ENCODE assay signal across 29 cellular contexts in the genomic region with DNA sequence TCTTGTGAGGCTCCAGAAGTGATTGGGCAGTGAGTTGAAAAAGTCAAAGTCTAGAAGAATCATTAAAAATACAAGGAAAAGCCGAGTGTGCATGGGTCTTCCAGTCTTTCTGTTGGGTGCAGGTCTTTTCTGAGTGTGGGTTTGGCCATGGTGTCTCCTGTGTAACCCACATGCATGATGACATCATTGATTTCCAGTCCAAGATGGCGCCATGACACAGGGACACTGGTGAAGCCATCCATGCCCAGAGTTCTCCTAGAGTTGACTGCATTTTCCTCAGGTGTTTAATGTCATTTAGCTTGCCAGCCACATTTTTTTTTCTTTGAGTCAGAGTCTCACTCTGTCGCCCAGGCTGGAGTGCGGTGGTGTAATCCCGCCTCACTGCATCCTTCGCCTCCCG. TPM values are rescaled to one million over a fixed set of nuclear protein-coding genes. Genes with fewer than 3 reads are reported as not detected.
DNase-seq lines count a peak whose midpoint lies in the region; ATAC-seq, FAIRE-seq and TF ChIP-seq lines count a peak whose summit lies in the region.
"Had no signal": no experiment of that assay in that cellular context is flagged by ENCODE, and none has a peak within 500 bp of the region (broad histone marks: within the 10 kb centered on the region; RNA-seq: fewer than 3 reads in every experiment).

No MANE protein-coding gene starts in this region.

- TF ChIP-seq POLR2A in HepG2 (IDR thresholded peaks at IDR 0.05; ENCODE audit: insufficient read depth in 1 of 2, low read depth in 2 of 2, low read length in 2 of 2) (no peak), right lobe of liver (IDR thresholded peaks at IDR 0.05) (no peak), endothelial cell of umbilical vein (IDR thresholded peaks at IDR 0.05; ENCODE audit: low read depth, low read length) (no peak)

- CTCF ChIA-PET in HepG2 (lab: Yijun Ruan, JAX; ENCODE audit: low intra/inter-chr PET ratio, low total read pairs) = no interaction called here
- CTCF ChIA-PET in endothelial cell of umbilical vein (lab: Charles Lee) = no interaction called here

- H3K27ac ChIP-seq in HepG2 (ENCODE audit: extremely low read length, insufficient read depth, low read length) = no peak overlapping the region
- no peak overlapping the region for H3K27ac ChIP-seq in right lobe of liver
- H3K27ac ChIP-seq in VCaP = peak overlapping the region; percentile 75; the same call in 1 of the 2 replicates
- H3K27ac ChIP-seq in endothelial cell of umbilical vein (ENCODE audit: insufficient read depth, low read depth, low read length) = no peak overlapping the region
- no peak overlapping the region for H3K27ac ChIP-seq in substantia nigra (ENCODE audit: low read depth, low read length, poor library complexity, severe bottlenecking)
- H3K27ac ChIP-seq: BLaER1 treated with 17β-estradiol and CSF1 and Interleukin-3, amounts not matched to agents 10 nM and 100 nM; GM23248 had no signal

- no peak overlapping the region for H3K27ac Mint-ChIP-seq in stimulated activated naive CD8-positive, alpha-beta T cell treated with anti-CD3 and anti-CD28 coated beads, Interleukin-15, amount 100 ng/mL, for 72 hours
- H3K27ac Mint-ChIP-seq: CD4-positive, alpha-beta memory T cell had no signal

- TF ChIP-seq CTCF in HepG2 (CRISPR knock-in tag; IDR thresholded peaks at IDR 0.05) (no peak), right lobe of liver (IDR thresholded peaks at IDR 0.05) (no peak), VCaP (conservative IDR thresholded peaks at IDR 0.05) (no peak), endothelial cell of umbilical vein (IDR thresholded peaks at IDR 0.05; ENCODE audit: extremely low read depth in 1 of 2, insufficient read depth in 1 of 2, low read depth in 1 of 2, low read length in 2 of 2) (no peak)

- H3K9ac ChIP-seq in HepG2 (ENCODE audit: insufficient read depth, low read depth, low read length) (no peak overlapping the region), endothelial cell of umbilical vein (replicated peaks; ENCODE audit: extremely low read depth, insufficient read depth, low read length) (no peak overlapping the region)
- H3K9ac ChIP-seq: BLaER1 treated with 17β-estradiol and CSF1 and Interleukin-3, amounts not matched to agents 10 nM and 100 nM; GM23248 had no signal

- DNase-seq in HepG2 (ENCODE audit: low spot score) = no peak
- DNase-seq in right lobe of liver = no peak
- no peak for DNase-seq in endothelial cell of umbilical vein (ENCODE audit: low read depth, low spot score)
- DNase-seq in NCI-H226 = no peak
- DNase-seq in stimulated activated naive CD8-positive, alpha-beta T cell treated with anti-CD3 and anti-CD28 coated beads, Interleukin-15, amount 100 ng/mL, for 72 hours = no peak
- DNase-seq in substantia nigra (lab: John Stamatoyannopoulos, UW) = no peak
- DNase-seq in NCI-H69 (lab: John Stamatoyannopoulos, UW) = no peak
- DNase-seq: 8988T; AML-193; Caco-2; CD4-positive, alpha-beta memory T cell; DMS79; GDM1; GM23248; H7; Karpas-422; NCI-H1092 treated with DMSO at 0.1 percent for 48 hours; NCI-H1436 treated with DMSO at 0.1 percent for 48 hours; NCI-H187 treated with DMSO at 0.1 percent for 48 hours; NCI-H2171 treated with DMSO at 0.1 percent for 48 hours; NCI-H446; NCI-H524 treated with DMSO at 0.1 percent for 48 hours; NCI-H82; NK-92 treated with Interleukin-12 subunit alpha and Interleukin-12 subunit beta, amount 100 ng/mL, for 24 hours; PC-3; SHP77 had no signal

- peaks cover 9% of the 10 kb centered on the region for H3K27me3 Mint-ChIP-seq in stimulated activated naive CD8-positive, alpha-beta T cell treated with anti-CD3 and anti-CD28 coated beads, Interleukin-15, amount 100 ng/mL, for 72 hours

- no peak for ATAC-seq in HepG2
- no peak for ATAC-seq in right lobe of liver
- ATAC-seq in stimulated activated naive CD8-positive, alpha-beta T cell treated with anti-CD3 and anti-CD28 coated beads, Interleukin-15, amount 100 ng/mL, for 72 hours = no peak
- ATAC-seq: GM12878, PC-3 had no signal

- FAIRE-seq in HepG2 (lab: Jason Lieb, UNC) (no peak), endothelial cell of umbilical vein (lab: Jason Lieb, UNC) (peak; percentile 43)
- FAIRE-seq: GM12878 had no signal

- H3K4me1 ChIP-seq in HepG2 (ENCODE audit: insufficient read depth, low read length) (peaks cover 97% of the 10 kb centered on the region), right lobe of liver (peaks cover 0 to 26% (median 7%) of the 10 kb centered on the region in 4 donors), endothelial cell of umbilical vein (ENCODE audit: control insufficient read depth, extremely low read depth, insufficient read depth, low read length) (peaks cover 64% of the 10 kb centered on the region)

- peaks cover 20 to 69% of the 10 kb centered on the region in 2 experiments for H3K36me3 ChIP-seq in HepG2 (replicated peaks in 1 of 2; ENCODE audit: control insufficient read depth in 1 of 2, insufficient read depth in 2 of 2, low read length in 2 of 2)
- H3K36me3 ChIP-seq in right lobe of liver = no peaks in the 10 kb centered on the region
- H3K36me3 ChIP-seq in endothelial cell of umbilical vein (ENCODE audit: control insufficient read depth in 2 of 2, extremely low read depth in 1 of 2, insufficient read depth in 2 of 2, low read length in 2 of 2) = peaks cover 0 to 7% of the 10 kb centered on the region in 2 experiments
- H3K36me3 ChIP-seq: BLaER1 treated with 17β-estradiol and CSF1 and Interleukin-3, amounts not matched to agents 10 nM and 100 nM had no signal

- POLR2A ChIA-PET in HepG2 (lab: Yijun Ruan, JAX) = no interaction called here
- POLR2A ChIA-PET in endothelial cell of umbilical vein (lab: Charles Lee) = no interaction called here

- H3K9me1 ChIP-seq in endothelial cell of umbilical vein (replicated peaks; ENCODE audit: control insufficient read depth, extremely low read depth, insufficient read depth, low read length) = no peaks in the 10 kb centered on the region

- no peaks in the 10 kb centered on the region for H3K4me1 Mint-ChIP-seq in stimulated activated naive CD8-positive, alpha-beta T cell treated with anti-CD3 and anti-CD28 coated beads, Interleukin-15, amount 100 ng/mL, for 72 hours
- H3K4me1 Mint-ChIP-seq: CD4-positive, alpha-beta memory T cell had no signal

- TF ChIP-seq EP300 in HepG2 (IDR thresholded peaks at IDR 0.05; ENCODE audit: low read depth in 2 of 2, low read length in 2 of 2) (no peak), HepG2 (CRISPR knock-in tag; IDR thresholded peaks at IDR 0.05; ENCODE audit: borderline replicate concordance) (no peak)

- no peaks in the 10 kb centered on the region for H3K9me3 ChIP-seq in HepG2 (ENCODE audit: low read length)
- H3K9me3 ChIP-seq in right lobe of liver = no peaks in the 10 kb centered on the region
- no peaks in the 10 kb centered on the region for H3K9me3 ChIP-seq in endothelial cell of umbilical vein (replicated peaks; ENCODE audit: control insufficient read depth, insufficient read depth, low read length)
- H3K9me3 ChIP-seq: Caco-2 had no signal

- H3K79me2 ChIP-seq in HepG2 (ENCODE audit: insufficient read depth, low read length) (peaks cover 100% of the 10 kb centered on the region), endothelial cell of umbilical vein (ENCODE audit: control insufficient read depth, insufficient read depth, low read length) (peaks cover 99% of the 10 kb centered on the region)

- TF ChIP-seq RAD21 in HepG2 (CRISPR knock-in tag; IDR thresholded peaks at IDR 0.05) = no peak

- WGBS in HepG2 (ENCODE audit: low lambda C conversion rate) = 100% methylated on average over 7 of the region's 7 CpGs
- 96% methylated on average over 7 of the region's 7 CpGs for WGBS in right lobe of liver (ENCODE audit: insufficient coverage, low coverage, low lambda C conversion rate, missing lambda C conversion rate)

- no peaks in the 10 kb centered on the region for H3K27me3 ChIP-seq in HepG2 (ENCODE audit: control insufficient read depth in 1 of 2, insufficient read depth in 2 of 2, low read length in 2 of 2)
- H3K27me3 ChIP-seq in right lobe of liver = no peaks in the 10 kb centered on the region
- no peaks in the 10 kb centered on the region for H3K27me3 ChIP-seq in endothelial cell of umbilical vein (ENCODE audit: control insufficient read depth in 2 of 2, insufficient read depth in 2 of 2, low read length in 2 of 2)
- H3K27me3 ChIP-seq: BLaER1 treated with 17β-estradiol and CSF1 and Interleukin-3, amounts not matched to agents 10 nM and 100 nM had no signal

- H3K9me3 Mint-ChIP-seq in stimulated activated naive CD8-positive, alpha-beta T cell treated with anti-CD3 and anti-CD28 coated beads, Interleukin-15, amount 100 ng/mL, for 72 hours = peaks cover 0 to 11% of the 10 kb centered on the region in 2 donors

- intact Hi-C loops in HepG2 (cut with micrococcal nuclease; ENCODE audit: unreplicated experiment) = loop anchor here (10.0 kb wide), 1 partner anchor 433 kb away; no protein-coding TSS in a partner anchor
- intact Hi-C loops in right lobe of liver (cut with DNase I) = no loop called here
- intact Hi-C loops in endothelial cell of umbilical vein (cut with micrococcal nuclease) = loop anchor here (2.0 kb wide), 1 partner anchor 107 kb away; no protein-coding TSS in a partner anchor

- in situ Hi-C loops in HepG2 (cut with HindIII; ENCODE audit: extremely low pct_ligation_motif_present, low pct_unique_long_range_greater_than_20kb) = no loop called here

- H3K4me3 ChIP-seq in HepG2 (replicated peaks in 1 of 3; ENCODE audit: insufficient read depth in 1 of 3, low read depth in 2 of 3, low read length in 3 of 3) = no peak overlapping the region
- H3K4me3 ChIP-seq in right lobe of liver = no peak overlapping the region
- no peak overlapping the region for H3K4me3 ChIP-seq in endothelial cell of umbilical vein (replicated peaks in 1 of 3; ENCODE audit: insufficient read depth in 1 of 3, low read depth in 1 of 3, low read length in 3 of 3)
- H3K4me3 ChIP-seq: BLaER1 treated with 17β-estradiol and CSF1 and Interleukin-3, amounts not matched to agents 10 nM and 100 nM; GM12878; GM23248 had no signal

- no peak overlapping the region for H2AFZ ChIP-seq in HepG2 (ENCODE audit: low read length)
- H2AFZ ChIP-seq in endothelial cell of umbilical vein (ENCODE audit: low read depth, low read length) = no peak overlapping the region
- H2AFZ ChIP-seq: GM23248 had no signal

- dilution Hi-C loops in endothelial cell of umbilical vein (cut with MboI; ENCODE audit: extremely low pct_ligation_motif_present, low sequenced_read_pairs) = no loop called here

- H4K20me1 ChIP-seq in HepG2 (ENCODE audit: insufficient read depth, low read length) = peaks cover 96% of the 10 kb centered on the region
- H4K20me1 ChIP-seq in endothelial cell of umbilical vein (replicated peaks; ENCODE audit: control insufficient read depth, extremely low read depth, insufficient read depth, low read length) = no peaks in the 10 kb centered on the region

- BruUV-seq in HepG2 (replicated peaks; lab: Mats Ljungman, UMichigan) (no TSS peak), endothelial cell of umbilical vein (replicated peaks; lab: Mats Ljungman, UMichigan) (no TSS peak)

- no peak overlapping the region for H3K4me2 ChIP-seq in HepG2 (ENCODE audit: low read depth, low read length)
- no peak overlapping the region for H3K4me2 ChIP-seq in endothelial cell of umbilical vein (ENCODE audit: insufficient read depth, low read length)
- H3K4me2 ChIP-seq: BLaER1 treated with 17β-estradiol and CSF1 and Interleukin-3, amounts not matched to agents 10 nM and 100 nM had no signal

- H3K4me3 Mint-ChIP-seq in stimulated activated naive CD8-positive, alpha-beta T cell treated with anti-CD3 and anti-CD28 coated beads, Interleukin-15, amount 100 ng/mL, for 72 hours = no peak overlapping the region
- H3K4me3 Mint-ChIP-seq: CD4-positive, alpha-beta memory T cell had no signal

RNA-seq across cellular contexts. Expression of a gene that starts 35.9 kb away (rescaled TPM):
- total RNA-seq in HepG2 (2016; rRNA removed; fragmentation: Illumina TruSeq; extraction: Trizol) = 34.6 and 44.3 TPM in 2 replicates
- total RNA-seq in HepG2 (2016; cell fraction: cytosol; rRNA removed; fragmentation: Illumina TruSeq; extraction: Trizol; ENCODE audit: low read depth) = 10.1 and 13.4 TPM in 2 replicates
- 33.4 and 38.6 TPM in 2 replicates for total RNA-seq in HepG2 (2016; cell fraction: insoluble cytoplasmic fraction; rRNA removed; fragmentation: Illumina TruSeq; extraction: Trizol)
- 23.4 and 24.2 TPM in 2 replicates for total RNA-seq in HepG2 (2016; cell fraction: membrane; rRNA removed; fragmentation: Illumina TruSeq; extraction: Trizol)
- 29.3 and 37.6 TPM in 2 replicates for total RNA-seq in HepG2 (2016; cell fraction: nucleus; rRNA removed; fragmentation: Illumina TruSeq; extraction: Trizol)
- polyA plus RNA-seq in HepG2 (2011; rRNA removed) = 99.1 and 101 TPM in 2 replicates
- polyA plus RNA-seq in HepG2 (2011; cell fraction: cytosol; rRNA removed) = 62.2 and 70.2 TPM in 2 replicates
- 57.3 and 58.3 TPM in 2 replicates for polyA plus RNA-seq in HepG2 (2011; cell fraction: nucleus; rRNA removed)
- polyA plus RNA-seq in HepG2 (2012) = 54.2 and 63.2 TPM in 2 replicates
- 12.1 and 15.0 TPM in 2 replicates for polyA plus RNA-seq in HepG2 (2016; cell fraction: cytosol; fragmentation: Illumina TruSeq; extraction: Trizol; ENCODE audit: low read depth)
- 41.4 and 47.1 TPM in 2 replicates for polyA plus RNA-seq in HepG2 (2016; cell fraction: insoluble cytoplasmic fraction; fragmentation: Illumina TruSeq; extraction: Trizol; ENCODE audit: low read depth)
- polyA plus RNA-seq in HepG2 (2016; cell fraction: membrane; fragmentation: Illumina TruSeq; extraction: Trizol; ENCODE audit: low read depth) = 16.0 and 16.3 TPM in 2 replicates
- polyA plus RNA-seq in HepG2 (2016; cell fraction: nucleus; fragmentation: Illumina TruSeq; extraction: Trizol; ENCODE audit: insufficient read depth, low read depth) = 33.7 and 37.2 TPM in 2 replicates
- 50.3 and 196 TPM in 2 replicates for polyA minus RNA-seq in HepG2 (2011; rRNA and poly(A)+ RNA removed; ENCODE audit: low replicate concordance)
- polyA minus RNA-seq in HepG2 (2011; cell fraction: cytosol; rRNA and poly(A)+ RNA removed) = 58.1 and 67.7 TPM in 2 replicates
- 92.1 and 100 TPM in 2 replicates for polyA minus RNA-seq in HepG2 (2011; cell fraction: nucleus; rRNA and poly(A)+ RNA removed)
- total RNA-seq in right lobe of liver = 10 to 100 TPM; 18.8 to 30.4 (median 26.3) TPM
- total RNA-seq in endothelial cell of umbilical vein = 100.0 and 105 TPM in 2 replicates
- polyA plus RNA-seq in endothelial cell of umbilical vein = 69.3 and 85.2 TPM in 2 replicates
- 69.0 and 71.6 TPM in 2 replicates for polyA plus RNA-seq in endothelial cell of umbilical vein (2011; cell fraction: cytosol; rRNA removed)
- 86.3 and 102 TPM in 2 replicates for polyA plus RNA-seq in endothelial cell of umbilical vein (2011; cell fraction: nucleus; rRNA removed)
- 59.1 and 63.6 TPM in 2 replicates for polyA plus RNA-seq in endothelial cell of umbilical vein (2012)
- polyA minus RNA-seq in endothelial cell of umbilical vein = 178 and 188 TPM in 2 replicates
- polyA minus RNA-seq in endothelial cell of umbilical vein (2011; cell fraction: cytosol; rRNA and poly(A)+ RNA removed) = 15.5 TPM
- 110 and 132 TPM in 2 replicates for polyA minus RNA-seq in endothelial cell of umbilical vein (2011; cell fraction: nucleus; rRNA and poly(A)+ RNA removed)
- polyA plus RNA-seq: CD4-positive, alpha-beta memory T cell had no signal

Comparison
In these comparisons a context has a peak if more than half of its experiments do, and no peak if none do; other contexts are left out.
1. intact Hi-C loops: an anchor here in HepG2 (10.0 kb wide) and endothelial cell of umbilical vein (2.0 kb wide); none called in right lobe of liver.